ENCODE assay signal across 13 cellular contexts in the genomic region with DNA sequence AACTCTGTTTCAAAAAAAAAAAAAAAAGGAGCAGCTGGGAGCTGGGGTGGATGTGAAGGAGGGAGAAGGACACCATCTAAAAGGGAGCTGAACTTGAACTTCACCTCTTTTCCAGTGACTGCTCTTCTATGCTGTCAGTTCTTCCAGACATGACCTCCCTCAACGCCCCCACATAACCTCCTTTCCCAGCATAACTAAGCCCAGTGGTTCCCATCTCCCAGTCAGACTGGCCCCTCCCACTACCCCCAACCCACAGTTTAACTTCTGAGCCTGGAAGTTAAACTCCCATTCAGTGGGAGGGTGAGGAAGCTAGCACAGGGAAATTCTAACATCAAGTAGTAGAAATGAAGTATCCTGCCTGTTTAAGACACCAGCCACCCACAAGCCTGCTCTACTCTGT. TPM values are rescaled to one million over a fixed set of nuclear protein-coding genes. Genes with fewer than 3 reads are reported as not detected.
A peak's percentile ranks its signal among the peaks of the same experiment; 100 is the strongest.
DNase-seq lines count a peak whose midpoint lies in the region; ATAC-seq, FAIRE-seq and TF ChIP-seq lines count a peak whose summit lies in the region.
"Had no signal": no experiment of that assay in that cellular context is flagged by ENCODE, and none has a peak within 500 bp of the region (broad histone marks: within the 10 kb centered on the region; RNA-seq: fewer than 3 reads in every experiment).

No MANE protein-coding gene starts in this region.

- H3K4me3 Mint-ChIP-seq in activated naive CD8-positive, alpha-beta T cell, result peak overlapping the region; percentile 99
- no peak overlapping the region for H3K4me3 Mint-ChIP-seq in activated naive CD8-positive, alpha-beta T cell treated with anti-CD3 and anti-CD28 coated beads for 36 hours
- H3K4me3 Mint-ChIP-seq in activated T-helper 1 cell treated with anti-CD3 and anti-CD28 coated beads, Interleukin-12 subunit alpha, Interleukin-12 subunit beta, Interleukin-2, Interleukin-4 antibody, amounts not matched to agents 30 ng/mL and 10 ng/mL and 1 ng/mL, durations not matched to agents 14 hours and 24 hours and 36 hours, result peak overlapping the region; percentile 99

- H3K9me3 ChIP-seq in keratinocyte (ENCODE audit: control insufficient read depth, low read depth, low read length), result no peaks in the 10 kb centered on the region
- H3K9me3 ChIP-seq in pancreas, result no peaks in the 10 kb centered on the region

- H3K79me2 ChIP-seq in keratinocyte (ENCODE audit: control insufficient read depth, insufficient read depth, low read length), result peaks cover 54% of the 10 kb centered on the region

- H3K4me2 ChIP-seq in keratinocyte (ENCODE audit: control insufficient read depth, extremely low read depth, insufficient read depth, low read depth, low read length), result peak overlapping the region; percentile 20

- DNase-seq in activated naive CD8-positive, alpha-beta T cell treated with anti-CD3 and anti-CD28 coated beads for 36 hours, result no peak
- no peak for DNase-seq in activated T-helper 1 cell treated with anti-CD3 and anti-CD28 coated beads, Interleukin-12 subunit alpha, Interleukin-12 subunit beta, Interleukin-2, Interleukin-4 antibody, amounts not matched to agents 30 ng/mL and 10 ng/mL and 1 ng/mL, durations not matched to agents 14 hours and 24 hours and 36 hours (ENCODE audit: low spot score)
- DNase-seq in keratinocyte (ENCODE audit: low read depth, low spot score) (no peak), substantia nigra (lab: John Stamatoyannopoulos, UW) (no peak), pancreas (no peak), SW480 (ENCODE audit: low spot score) (no peak), SIG-M5 (lab: John Stamatoyannopoulos, UW) (no peak)
- DNase-seq: aorta, kidney, NCI-H187 treated with DMSO at 0.1 percent for 48 hours, PC-3 had no signal

- H3K27ac ChIP-seq in keratinocyte (ENCODE audit: control insufficient read depth, insufficient read depth, low read length), result no peak overlapping the region
- peak overlapping the region; percentile 97 for H3K27ac ChIP-seq in substantia nigra (ENCODE audit: low read depth, low read length, poor library complexity, severe bottlenecking)
- no peak overlapping the region for H3K27ac ChIP-seq in pancreas

- intact Hi-C loops in activated T-helper 1 cell treated with anti-CD3 and anti-CD28 coated beads, Interleukin-12 subunit alpha, Interleukin-12 subunit beta, Interleukin-2, Interleukin-4 antibody, amounts not matched to agents 30 ng/mL and 10 ng/mL and 1 ng/mL, durations not matched to agents 14 hours and 24 hours and 36 hours (cut with micrococcal nuclease), result no loop called here
- intact Hi-C loops in pancreas (cut with DNase I), result no loop called here

- H3K4me3 ChIP-seq in keratinocyte (ENCODE audit: control insufficient read depth in 2 of 3, extremely low read depth in 1 of 3, insufficient read depth in 2 of 3, low read depth in 1 of 3, low read length in 3 of 3), result no peak overlapping the region
- H3K4me3 ChIP-seq in pancreas, result no peak overlapping the region

- FAIRE-seq in keratinocyte (lab: Jason Lieb, UNC) (no peak), pancreas (lab: Jason Lieb, UNC) (no peak)
- FAIRE-seq: kidney had no signal

- no peaks in the 10 kb centered on the region for H3K27me3 Mint-ChIP-seq in activated naive CD8-positive, alpha-beta T cell
- no peaks in the 10 kb centered on the region for H3K27me3 Mint-ChIP-seq in activated naive CD8-positive, alpha-beta T cell treated with anti-CD3 and anti-CD28 coated beads for 36 hours
- H3K27me3 Mint-ChIP-seq in activated T-helper 1 cell treated with anti-CD3 and anti-CD28 coated beads, Interleukin-12 subunit alpha, Interleukin-12 subunit beta, Interleukin-2, Interleukin-4 antibody, amounts not matched to agents 30 ng/mL and 10 ng/mL and 1 ng/mL, durations not matched to agents 14 hours and 24 hours and 36 hours (ENCODE audit: insufficient read depth), result peaks cover 2% of the 10 kb centered on the region

- no peak overlapping the region for H2AFZ ChIP-seq in keratinocyte (ENCODE audit: control insufficient read depth, low read length)

- no peak for TF ChIP-seq CTCF in keratinocyte (optimal IDR thresholded peaks at IDR 0.05 in 1 of 3, IDR thresholded peaks at IDR 0.05 in 1 of 3, conservative IDR thresholded peaks at IDR 0.05 in 1 of 3; ENCODE audit: extremely low read depth in 1 of 3, insufficient read depth in 2 of 3, low read length in 3 of 3)
- no peak for TF ChIP-seq CTCF in pancreas (IDR thresholded peaks at IDR 0.05)

- no peaks in the 10 kb centered on the region for H3K27me3 ChIP-seq in keratinocyte (ENCODE audit: control insufficient read depth, extremely low read depth, insufficient read depth, low read length)
- no peaks in the 10 kb centered on the region for H3K27me3 ChIP-seq in pancreas

- H3K27ac Mint-ChIP-seq in activated naive CD8-positive, alpha-beta T cell, result peak overlapping the region; percentile 50
- H3K27ac Mint-ChIP-seq in activated naive CD8-positive, alpha-beta T cell treated with anti-CD3 and anti-CD28 coated beads for 36 hours, result no peak overlapping the region
- peak overlapping the region; percentile 78 for H3K27ac Mint-ChIP-seq in activated T-helper 1 cell treated with anti-CD3 and anti-CD28 coated beads, Interleukin-12 subunit alpha, Interleukin-12 subunit beta, Interleukin-2, Interleukin-4 antibody, amounts not matched to agents 30 ng/mL and 10 ng/mL and 1 ng/mL, durations not matched to agents 14 hours and 24 hours and 36 hours

- no peak overlapping the region for H3K9ac ChIP-seq in keratinocyte (ENCODE audit: control insufficient read depth, extremely low read depth, insufficient read depth, low read length)

- dilution Hi-C loops in keratinocyte (cut with MboI; ENCODE audit: extremely low pct_ligation_motif_present, low sequenced_read_pairs), result no loop called here

- H3K36me3 ChIP-seq in keratinocyte (ENCODE audit: control insufficient read depth in 2 of 2, extremely low read depth in 1 of 2, insufficient read depth in 2 of 2, low read length in 2 of 2), result peaks cover 30 to 35% of the 10 kb centered on the region in 2 experiments
- H3K36me3 ChIP-seq in pancreas, result peaks cover 0 to 23% (median 15%) of the 10 kb centered on the region in 3 donors

- no peaks in the 10 kb centered on the region for H3K9me1 ChIP-seq in keratinocyte (ENCODE audit: control insufficient read depth, extremely low read depth, insufficient read depth, low read length)

- H3K4me1 ChIP-seq in keratinocyte (ENCODE audit: control insufficient read depth, extremely low read depth, insufficient read depth, low read length) (peaks cover 13% of the 10 kb centered on the region), pancreas (peaks cover 0 to 24% (median 5%) of the 10 kb centered on the region in 3 donors)

- H3K4me1 Mint-ChIP-seq in activated naive CD8-positive, alpha-beta T cell (ENCODE audit: low read depth), result peaks cover 56% of the 10 kb centered on the region
- peaks cover 34% of the 10 kb centered on the region for H3K4me1 Mint-ChIP-seq in activated naive CD8-positive, alpha-beta T cell treated with anti-CD3 and anti-CD28 coated beads for 36 hours
- H3K4me1 Mint-ChIP-seq in activated T-helper 1 cell treated with anti-CD3 and anti-CD28 coated beads, Interleukin-12 subunit alpha, Interleukin-12 subunit beta, Interleukin-2, Interleukin-4 antibody, amounts not matched to agents 30 ng/mL and 10 ng/mL and 1 ng/mL, durations not matched to agents 14 hours and 24 hours and 36 hours (ENCODE audit: low read depth), result peaks cover 48% of the 10 kb centered on the region

- peaks cover 5% of the 10 kb centered on the region for H3K36me3 Mint-ChIP-seq in activated naive CD8-positive, alpha-beta T cell
- H3K36me3 Mint-ChIP-seq in activated naive CD8-positive, alpha-beta T cell treated with anti-CD3 and anti-CD28 coated beads for 36 hours, result peaks cover 11% of the 10 kb centered on the region
- peaks cover 42% of the 10 kb centered on the region for H3K36me3 Mint-ChIP-seq in activated T-helper 1 cell treated with anti-CD3 and anti-CD28 coated beads, Interleukin-12 subunit alpha, Interleukin-12 subunit beta, Interleukin-2, Interleukin-4 antibody, amounts not matched to agents 30 ng/mL and 10 ng/mL and 1 ng/mL, durations not matched to agents 14 hours and 24 hours and 36 hours (ENCODE audit: low read depth)

- 60 to 70% methylated on average over 1 of the region's 1 CpG for WGBS in pancreas, 2 donors

- no peaks in the 10 kb centered on the region for H3K9me3 Mint-ChIP-seq in activated naive CD8-positive, alpha-beta T cell (ENCODE audit: low read depth)
- H3K9me3 Mint-ChIP-seq in activated naive CD8-positive, alpha-beta T cell treated with anti-CD3 and anti-CD28 coated beads for 36 hours, result no peaks in the 10 kb centered on the region
- no peaks in the 10 kb centered on the region for H3K9me3 Mint-ChIP-seq in activated T-helper 1 cell treated with anti-CD3 and anti-CD28 coated beads, Interleukin-12 subunit alpha, Interleukin-12 subunit beta, Interleukin-2, Interleukin-4 antibody, amounts not matched to agents 30 ng/mL and 10 ng/mL and 1 ng/mL, durations not matched to agents 14 hours and 24 hours and 36 hours

- no peak for ATAC-seq in pancreas
- ATAC-seq: PC-3, sciatic nerve had no signal

- H4K20me1 ChIP-seq in keratinocyte (ENCODE audit: control insufficient read depth, extremely low read depth, insufficient read depth, low read length), result no peaks in the 10 kb centered on the region

RNA-seq across cellular contexts. Expression of a gene that starts 1.8 kb away (rescaled TPM):
- 10 to 100 TPM; 45.1 to 46.8 TPM for total RNA-seq in activated naive CD8-positive, alpha-beta T cell treated with anti-CD3 and anti-CD28 coated beads for 36 hours
- 69.8 and 71.7 TPM in 2 replicates for total RNA-seq in activated T-helper 1 cell treated with anti-CD3 and anti-CD28 coated beads, Interleukin-12 subunit alpha, Interleukin-12 subunit beta, Interleukin-2, Interleukin-4 antibody, amounts not matched to agents 30 ng/mL and 10 ng/mL and 1 ng/mL, durations not matched to agents 14 hours and 24 hours and 36 hours
- polyA plus RNA-seq in keratinocyte, result 19.5 to 27.4 TPM (median 22.8 TPM) in 3 replicates
- 14.4 TPM for polyA plus RNA-seq in keratinocyte (2011; ENCODE audit: low read depth)
- 32.9 and 43.9 TPM in 2 replicates for polyA plus RNA-seq in keratinocyte (2011; cell fraction: cytosol; rRNA removed)
- 47.3 and 65.7 TPM in 2 replicates for polyA plus RNA-seq in keratinocyte (2011; cell fraction: nucleus; rRNA removed)
- polyA plus RNA-seq in keratinocyte (2012; ENCODE audit: low replicate concordance), result 41.7 and 60.4 TPM in 2 replicates
- polyA minus RNA-seq in keratinocyte, result 98.4 to 212 TPM (median 118 TPM) in 3 replicates
- 63.3 TPM for polyA minus RNA-seq in keratinocyte (2011; cell fraction: cytosol; rRNA and poly(A)+ RNA removed)
- polyA minus RNA-seq in keratinocyte (2011; cell fraction: nucleus; rRNA and poly(A)+ RNA removed), result 42.8 and 67.6 TPM in 2 replicates
- total RNA-seq in pancreas, result 10 to 100 TPM; 22.2 to 51.1 (median 32.0) TPM
- polyA plus RNA-seq in pancreas, result 10 to 100 TPM; 18.7 to 30.2 TPM

RNA-seq across cellular contexts. Expression of a gene that starts 2.2 kb away (rescaled TPM):
- total RNA-seq in activated naive CD8-positive, alpha-beta T cell treated with anti-CD3 and anti-CD28 coated beads for 36 hours, result 10 to 100 TPM; 12.9 to 15.1 TPM
- 12.9 and 13.9 TPM in 2 replicates for total RNA-seq in activated T-helper 1 cell treated with anti-CD3 and anti-CD28 coated beads, Interleukin-12 subunit alpha, Interleukin-12 subunit beta, Interleukin-2, Interleukin-4 antibody, amounts not matched to agents 30 ng/mL and 10 ng/mL and 1 ng/mL, durations not matched to agents 14 hours and 24 hours and 36 hours
- polyA plus RNA-seq in keratinocyte (4.0 to 8.1 TPM (median 5.0 TPM) in 3 replicates), pancreas (1 to 10 TPM; 6.7 to 7.8 TPM)
- 2.3 TPM for polyA plus RNA-seq in keratinocyte (2011; ENCODE audit: low read depth)
- polyA plus RNA-seq in keratinocyte (2011; cell fraction: cytosol; rRNA removed), result 2.6 and 5.2 TPM in 2 replicates
- polyA plus RNA-seq in keratinocyte (2011; cell fraction: nucleus; rRNA removed), result 8.1 and 9.8 TPM in 2 replicates
- polyA plus RNA-seq in keratinocyte (2012; ENCODE audit: low replicate concordance), result 8.5 and 9.7 TPM in 2 replicates
- polyA minus RNA-seq in keratinocyte, result 3.7 to 14.4 TPM (median 4.3 TPM) in 3 replicates
- 7.9 TPM for polyA minus RNA-seq in keratinocyte (2011; cell fraction: cytosol; rRNA and poly(A)+ RNA removed)
- polyA minus RNA-seq in keratinocyte (2011; cell fraction: nucleus; rRNA and poly(A)+ RNA removed), result 5.7 and 6.8 TPM in 2 replicates
- 1 to 10 TPM; 2.8 to 5.6 (median 4.1) TPM for total RNA-seq in pancreas

RNA-seq across cellular contexts. Expression of a gene that starts 20.4 kb away (rescaled TPM):
- total RNA-seq in activated naive CD8-positive, alpha-beta T cell treated with anti-CD3 and anti-CD28 coated beads for 36 hours, result not detected
- total RNA-seq in activated T-helper 1 cell treated with anti-CD3 and anti-CD28 coated beads, Interleukin-12 subunit alpha, Interleukin-12 subunit beta, Interleukin-2, Interleukin-4 antibody, amounts not matched to agents 30 ng/mL and 10 ng/mL and 1 ng/mL, durations not matched to agents 14 hours and 24 hours and 36 hours, result not detected in 2 replicates
- polyA plus RNA-seq in keratinocyte (not detected in 3 replicates), pancreas (under 1 TPM; 0.08 to 0.19 TPM)
- polyA plus RNA-seq in keratinocyte (2011; ENCODE audit: low read depth), result not detected
- not detected in 2 replicates for polyA plus RNA-seq in keratinocyte (2011; cell fraction: cytosol; rRNA removed)
- polyA plus RNA-seq in keratinocyte (2011; cell fraction: nucleus; rRNA removed), result 0.10 TPM in 1 of 2 replicates, not detected in the other
- polyA plus RNA-seq in keratinocyte (2012; ENCODE audit: low replicate concordance), result not detected in 2 replicates
- polyA minus RNA-seq in keratinocyte, result 0.58 TPM in 1 of 3 replicates, not detected in the others
- polyA minus RNA-seq in keratinocyte (2011; cell fraction: cytosol; rRNA and poly(A)+ RNA removed), result not detected
- polyA minus RNA-seq in keratinocyte (2011; cell fraction: nucleus; rRNA and poly(A)+ RNA removed), result 0.85 TPM in 1 of 2 replicates, not detected in the other
- under 1 TPM in 2 of 6 donors, not detected in 4; 0.16 to 0.76 TPM for total RNA-seq in pancreas
- total RNA-seq: kidney, PC-3, sciatic nerve had no signal
